In the genomic region with DNA sequence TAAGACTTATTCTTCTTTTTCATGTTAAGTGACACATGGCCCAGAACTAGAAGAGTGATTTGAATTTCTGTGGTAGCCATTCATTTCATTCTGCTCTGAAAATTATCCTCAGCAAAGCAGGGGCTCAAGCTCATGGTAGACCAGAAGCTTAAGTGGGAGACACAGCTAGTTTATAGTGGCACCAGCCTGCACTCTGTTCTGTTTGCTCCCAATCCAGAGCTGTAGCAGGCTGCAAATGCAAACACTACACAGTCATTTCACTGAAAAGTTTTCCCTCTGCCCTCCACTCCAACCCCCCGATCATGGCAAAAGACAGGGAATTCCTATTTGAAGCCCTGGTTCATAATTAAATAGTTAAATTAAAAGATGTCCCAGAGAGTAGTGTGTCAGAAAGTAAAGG, we compare ENCODE assay signal across 17 cellular contexts. TPM values are rescaled to one million over a fixed set of nuclear protein-coding genes. Genes with fewer than 3 reads are reported as not detected.
DNase-seq lines count a peak whose midpoint lies in the region; ATAC-seq and TF ChIP-seq lines count a peak whose summit lies in the region.
"Had no signal": no experiment of that assay in that cellular context is flagged by ENCODE, and none has a peak within 500 bp of the region (broad histone marks: within the 10 kb centered on the region; RNA-seq: fewer than 3 reads in every experiment).

No MANE protein-coding gene starts in this region.

- no peaks in the 10 kb centered on the region for H3K27me3 Mint-ChIP-seq in WTC11 (ENCODE audit: low read depth)

- H3K9me3 Mint-ChIP-seq in WTC11: no peaks in the 10 kb centered on the region
- H3K9me3 Mint-ChIP-seq: CD14-positive monocyte; CD4-positive, alpha-beta memory T cell; CD4-positive, CD25-positive, alpha-beta regulatory T cell; CD8-positive, alpha-beta memory T cell had no signal

- intact Hi-C loops in sciatic nerve (cut with DNase I): no loop called here

- DNase-seq in D341Med (ENCODE audit: low spot score) (peak; percentile 19), WTC11 (ENCODE audit: low spot score) (no peak), sciatic nerve (ENCODE audit: low spot score) (peak; percentile 9)
- no peak for DNase-seq in activated CD8-positive, alpha-beta memory T cell treated with anti-CD3 and anti-CD28 coated beads, Interleukin-2, amount 50 U/mL, for 4 hours
- DNase-seq: 8988T; ACHN; BE2C; C1 segment of cervical spinal cord; CD4-positive, alpha-beta memory T cell; CD4-positive, CD25-positive, alpha-beta regulatory T cell; CD8-positive, alpha-beta memory T cell; COR-L47; DMS79 treated with DMSO at 0.1 percent for 48 hours; GF-D8 had no signal

- POLR2A ChIA-PET in WTC11 (lab: Charles Lee): no interaction called here

- ATAC-seq in WTC11 (no peak), sciatic nerve (no peak), GM19455 (IDR thresholded peaks at IDR 0.05; ENCODE audit: unreplicated experiment) (no peak)

- no peak for TF ChIP-seq CTCF in WTC11 (IDR thresholded peaks at IDR 0.05)

- CTCF ChIA-PET in WTC11 (lab: Charles Lee): interaction anchor here (2.0 to 4.3 kb wide), 2 partner anchors 11 to 20 kb away, joined by 8 to 49 read pairs; no protein-coding TSS in a partner anchor

- peaks cover 12% of the 10 kb centered on the region; the same call in 1 of the 2 replicates for H3K36me3 Mint-ChIP-seq in WTC11
- H3K36me3 Mint-ChIP-seq: CD14-positive monocyte; CD4-positive, alpha-beta memory T cell; CD4-positive, CD25-positive, alpha-beta regulatory T cell had no signal

- peaks cover 41% of the 10 kb centered on the region for H3K4me1 Mint-ChIP-seq in WTC11
- H3K4me1 Mint-ChIP-seq: CD14-positive monocyte; CD4-positive, alpha-beta memory T cell; CD4-positive, CD25-positive, alpha-beta regulatory T cell; CD8-positive, alpha-beta memory T cell had no signal

- no peak overlapping the region for H3K4me3 Mint-ChIP-seq in WTC11
- H3K4me3 Mint-ChIP-seq: CD14-positive monocyte; CD4-positive, alpha-beta memory T cell; CD4-positive, CD25-positive, alpha-beta regulatory T cell; CD8-positive, alpha-beta memory T cell had no signal

- peak overlapping the region; percentile 67 for H3K27ac Mint-ChIP-seq in WTC11
- H3K27ac Mint-ChIP-seq: CD14-positive monocyte; CD4-positive, alpha-beta memory T cell; CD8-positive, alpha-beta memory T cell had no signal

TF ChIP-seq in WTC11, 78 proteins besides CTCF, POLR2A, EP300 and RAD21:
- TF ChIP-seq NFYB (CRISPR knock-in tag; conservative IDR thresholded peaks at IDR 0.05; ENCODE audit: low read depth) (no peak), SMAD4 (CRISPR knock-in tag; IDR thresholded peaks at IDR 0.05) (no peak), NR1H2 (CRISPR knock-in tag; IDR thresholded peaks at IDR 0.05) (no peak), NFATC4 (CRISPR knock-in tag; IDR thresholded peaks at IDR 0.05) (no peak), RELA (CRISPR knock-in tag; IDR thresholded peaks at IDR 0.05; ENCODE audit: borderline replicate concordance) (no peak), ZNF671 (CRISPR knock-in tag; IDR thresholded peaks at IDR 0.05) (no peak), ZNF423 (CRISPR knock-in tag; IDR thresholded peaks at IDR 0.05) (no peak)
- TF ChIP-seq, protein P1, sequence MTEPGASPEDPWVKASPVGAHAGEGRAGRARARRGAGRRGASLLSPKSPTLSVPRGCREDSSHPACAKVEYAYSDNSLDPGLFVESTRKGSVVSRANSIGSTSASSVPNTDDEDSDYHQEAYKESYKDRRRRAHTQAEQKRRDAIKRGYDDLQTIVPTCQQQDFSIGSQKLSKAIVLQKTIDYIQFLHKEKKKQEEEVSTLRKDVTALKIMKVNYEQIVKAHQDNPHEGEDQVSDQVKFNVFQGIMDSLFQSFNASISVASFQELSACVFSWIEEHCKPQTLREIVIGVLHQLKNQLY (CRISPR knock-in tag; IDR thresholded peaks at IDR 0.05): no peak
- TF ChIP-seq, protein P2, sequence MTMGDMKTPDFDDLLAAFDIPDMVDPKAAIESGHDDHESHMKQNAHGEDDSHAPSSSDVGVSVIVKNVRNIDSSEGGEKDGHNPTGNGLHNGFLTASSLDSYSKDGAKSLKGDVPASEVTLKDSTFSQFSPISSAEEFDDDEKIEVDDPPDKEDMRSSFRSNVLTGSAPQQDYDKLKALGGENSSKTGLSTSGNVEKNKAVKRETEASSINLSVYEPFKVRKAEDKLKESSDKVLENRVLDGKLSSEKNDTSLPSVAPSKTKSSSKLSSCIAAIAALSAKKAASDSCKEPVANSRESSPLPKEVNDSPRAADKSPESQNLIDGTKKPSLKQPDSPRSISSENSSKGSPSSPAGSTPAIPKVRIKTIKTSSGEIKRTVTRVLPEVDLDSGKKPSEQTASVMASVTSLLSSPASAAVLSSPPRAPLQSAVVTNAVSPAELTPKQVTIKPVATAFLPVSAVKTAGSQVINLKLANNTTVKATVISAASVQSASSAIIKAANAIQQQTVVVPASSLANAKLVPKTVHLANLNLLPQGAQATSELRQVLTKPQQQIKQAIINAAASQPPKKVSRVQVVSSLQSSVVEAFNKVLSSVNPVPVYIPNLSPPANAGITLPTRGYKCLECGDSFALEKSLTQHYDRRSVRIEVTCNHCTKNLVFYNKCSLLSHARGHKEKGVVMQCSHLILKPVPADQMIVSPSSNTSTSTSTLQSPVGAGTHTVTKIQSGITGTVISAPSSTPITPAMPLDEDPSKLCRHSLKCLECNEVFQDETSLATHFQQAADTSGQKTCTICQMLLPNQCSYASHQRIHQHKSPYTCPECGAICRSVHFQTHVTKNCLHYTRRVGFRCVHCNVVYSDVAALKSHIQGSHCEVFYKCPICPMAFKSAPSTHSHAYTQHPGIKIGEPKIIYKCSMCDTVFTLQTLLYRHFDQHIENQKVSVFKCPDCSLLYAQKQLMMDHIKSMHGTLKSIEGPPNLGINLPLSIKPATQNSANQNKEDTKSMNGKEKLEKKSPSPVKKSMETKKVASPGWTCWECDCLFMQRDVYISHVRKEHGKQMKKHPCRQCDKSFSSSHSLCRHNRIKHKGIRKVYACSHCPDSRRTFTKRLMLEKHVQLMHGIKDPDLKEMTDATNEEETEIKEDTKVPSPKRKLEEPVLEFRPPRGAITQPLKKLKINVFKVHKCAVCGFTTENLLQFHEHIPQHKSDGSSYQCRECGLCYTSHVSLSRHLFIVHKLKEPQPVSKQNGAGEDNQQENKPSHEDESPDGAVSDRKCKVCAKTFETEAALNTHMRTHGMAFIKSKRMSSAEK (CRISPR knock-in tag; IDR thresholded peaks at IDR 0.05; ENCODE audit: borderline replicate concordance): no peak
TF ChIP-seq in WTC11: peak in this region for 0.

RNA-seq across cellular contexts. Expression of a gene that starts 17.1 kb away (rescaled TPM):
- total RNA-seq in WTC11 (2021): 29.3 to 31.4 TPM (median 29.9 TPM) in 3 replicates
- 4.6 TPM for total RNA-seq in sciatic nerve

RNA-seq across cellular contexts. Expression of a gene that starts 43.3 kb away (rescaled TPM):
- total RNA-seq in WTC11 (2021) (not detected in 3 replicates), sciatic nerve (22.8 TPM)
- total RNA-seq: A673; CD4-positive, alpha-beta memory T cell; CD4-positive, CD25-positive, alpha-beta regulatory T cell; CD8-positive, alpha-beta memory T cell had no signal

RNA-seq across cellular contexts. Expression of a gene that starts 52.0 kb away (rescaled TPM):
- total RNA-seq in WTC11 (2021): not detected in 3 replicates
- not detected for total RNA-seq in sciatic nerve
- total RNA-seq: A673; CD4-positive, alpha-beta memory T cell; CD4-positive, CD25-positive, alpha-beta regulatory T cell; CD8-positive, alpha-beta memory T cell had no signal

RNA-seq across cellular contexts. Expression of a gene that starts 57.3 kb away (rescaled TPM):
- 9.2 to 11.3 TPM (median 10.3 TPM) in 3 replicates for total RNA-seq in WTC11 (2021)
- 13.8 TPM for total RNA-seq in sciatic nerve
- total RNA-seq: CD4-positive, CD25-positive, alpha-beta regulatory T cell had no signal

Comparison
In these comparisons a context has a peak if more than half of its experiments do, and no peak if none do; other contexts are left out.
1. DNase-seq: peak in D341Med (single experiment) and sciatic nerve (single experiment); none in WTC11 (single experiment) and activated CD8-positive, alpha-beta memory T cell treated with anti-CD3 and anti-CD28 coated beads, Interleukin-2, amount 50 U/mL, for 4 hours (single experiment).
2. RNA of a gene that starts 43.3 kb away (total RNA-seq): 22.8 TPM in sciatic nerve (single experiment); not detected in WTC11; every median in the first group is over 10 times any median in the second.